In the genomic region with DNA sequence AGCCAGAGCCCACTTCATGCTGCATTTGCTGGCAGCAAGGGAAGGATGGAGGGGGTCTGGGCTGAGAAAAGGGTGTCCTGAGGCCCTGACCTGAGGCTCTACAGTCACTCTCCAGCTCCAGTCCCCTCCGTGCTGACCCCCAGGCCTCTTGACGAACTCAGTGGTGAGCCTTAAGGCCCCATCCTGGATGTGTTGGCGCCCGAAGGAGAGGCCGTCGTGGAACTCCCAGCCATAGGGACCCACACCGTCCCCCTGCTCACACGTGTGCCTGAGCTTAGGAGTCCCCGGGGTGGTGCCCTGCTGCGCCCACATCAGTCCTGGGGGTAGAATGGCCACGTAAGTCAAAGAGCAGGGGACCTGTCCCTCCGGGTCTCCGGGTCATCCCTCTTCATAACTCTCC, we compare ENCODE assay signal across 8 cellular contexts. TPM values are rescaled to one million over a fixed set of nuclear protein-coding genes. Genes with fewer than 3 reads are reported as not detected.
DNase-seq lines count a peak whose midpoint lies in the region; ATAC-seq and TF ChIP-seq lines count a peak whose summit lies in the region.

No MANE protein-coding gene starts in this region.

- DNase-seq in cardiac muscle cell (ENCODE audit: low read depth in 1 of 2, low spot score in 1 of 2) (no peak), Right ventricle myocardium inferior (ENCODE audit: missing footprints) (no peak), astrocyte of the cerebellum (ENCODE audit: low read depth) (no peak), cerebellar cortex (ENCODE audit: low spot score) (no peak), cortex of kidney (lab: John Stamatoyannopoulos, UW) (no peak)

- H3K9ac ChIP-seq in liver (ENCODE audit: low read depth in 1 of 2, low read length in 2 of 2): peak overlapping the region; percentile 17 to 42

- H3K36me3 ChIP-seq in cardiac muscle cell: peaks cover 9% of the 10 kb centered on the region
- peaks cover 3 to 19% (median 9%) of the 10 kb centered on the region in 4 donors for H3K36me3 ChIP-seq in liver (ENCODE audit: control insufficient read depth in 4 of 4, insufficient read depth in 3 of 4, low read depth in 1 of 4, low read length in 3 of 4)
- H3K36me3 ChIP-seq in urinary bladder (ENCODE audit: insufficient read depth): no peaks in the 10 kb centered on the region

- H3K4me3 ChIP-seq in cardiac muscle cell: peak overlapping the region; percentile 49
- H3K4me3 ChIP-seq in astrocyte of the cerebellum (ENCODE audit: low read depth, low read length): peak overlapping the region; percentile 72
- H3K4me3 ChIP-seq in liver (ENCODE audit: low read depth in 1 of 3, low read length in 3 of 3): peak overlapping the region; percentile 85 to 94 (median 91)
- H3K4me3 ChIP-seq in urinary bladder (ENCODE audit: low read depth, low read length): peak overlapping the region; percentile 68

- H3K4me1 ChIP-seq in cardiac muscle cell (ENCODE audit: low read depth) (no peaks in the 10 kb centered on the region), liver (ENCODE audit: control insufficient read depth in 4 of 4, insufficient read depth in 4 of 4, low read length in 3 of 4) (peaks cover 3 to 16% (median 13%) of the 10 kb centered on the region in 4 donors), urinary bladder (ENCODE audit: insufficient read depth) (no peaks in the 10 kb centered on the region)

- H3K9me3 ChIP-seq in cardiac muscle cell (ENCODE audit: low read depth) (no peaks in the 10 kb centered on the region), liver (ENCODE audit: control insufficient read depth in 4 of 4, low read length in 3 of 4) (no peaks in the 10 kb centered on the region)

- no peak for TF ChIP-seq RAD21 in liver (IDR thresholded peaks at IDR 0.05)

- WGBS in liver: 6% methylated on average over 13 of the region's 13 CpGs
- WGBS in urinary bladder: 6% methylated on average over 13 of the region's 13 CpGs

- intact Hi-C loops in Right ventricle myocardium inferior (cut with DNase I): no loop called here

- TF ChIP-seq CTCF in cardiac muscle cell (IDR thresholded peaks at IDR 0.05; ENCODE audit: low read depth, low read length): no peak
- TF ChIP-seq CTCF in astrocyte of the cerebellum (IDR thresholded peaks at IDR 0.05; ENCODE audit: low read depth, low read length, missing control alignments): no peak
- no peak for TF ChIP-seq CTCF in liver (IDR thresholded peaks at IDR 0.05; ENCODE audit: low read depth, low read length, missing input control)

- ATAC-seq in Right ventricle myocardium inferior (no peak), HG03135 (IDR thresholded peaks at IDR 0.05; ENCODE audit: unreplicated experiment) (no peak)

- in situ Hi-C loops in astrocyte of the cerebellum (cut with HindIII; ENCODE audit: low sequenced_read_pairs): no loop called here

- H3K27me3 ChIP-seq in cardiac muscle cell: no peaks in the 10 kb centered on the region
- H3K27me3 ChIP-seq in liver (ENCODE audit: control insufficient read depth in 4 of 4, insufficient read depth in 4 of 4, low read length in 3 of 4): no peaks in the 10 kb centered on the region

- peak overlapping the region; percentile 41 for H3K27ac ChIP-seq in cardiac muscle cell
- peak overlapping the region; percentile 15 to 82 for H3K27ac ChIP-seq in liver (ENCODE audit: low read depth in 1 of 2, low read length in 2 of 2)
- H3K27ac ChIP-seq in urinary bladder (ENCODE audit: low read depth): no peak overlapping the region

TF ChIP-seq in liver, 16 proteins besides CTCF, POLR2A, EP300 and RAD21:
- TF ChIP-seq EGR1 (IDR thresholded peaks at IDR 0.05; ENCODE audit: low read depth in 2 of 2): no peak
- no peak for TF ChIP-seq FOXA2 (IDR thresholded peaks at IDR 0.05)
- no peak for TF ChIP-seq TAF1 (conservative IDR thresholded peaks at IDR 0.05)
- TF ChIP-seq NR2F2 (IDR thresholded peaks at IDR 0.05): no peak
- TF ChIP-seq HNF4A (conservative IDR thresholded peaks at IDR 0.05): no peak
- TF ChIP-seq, protein P1, sequence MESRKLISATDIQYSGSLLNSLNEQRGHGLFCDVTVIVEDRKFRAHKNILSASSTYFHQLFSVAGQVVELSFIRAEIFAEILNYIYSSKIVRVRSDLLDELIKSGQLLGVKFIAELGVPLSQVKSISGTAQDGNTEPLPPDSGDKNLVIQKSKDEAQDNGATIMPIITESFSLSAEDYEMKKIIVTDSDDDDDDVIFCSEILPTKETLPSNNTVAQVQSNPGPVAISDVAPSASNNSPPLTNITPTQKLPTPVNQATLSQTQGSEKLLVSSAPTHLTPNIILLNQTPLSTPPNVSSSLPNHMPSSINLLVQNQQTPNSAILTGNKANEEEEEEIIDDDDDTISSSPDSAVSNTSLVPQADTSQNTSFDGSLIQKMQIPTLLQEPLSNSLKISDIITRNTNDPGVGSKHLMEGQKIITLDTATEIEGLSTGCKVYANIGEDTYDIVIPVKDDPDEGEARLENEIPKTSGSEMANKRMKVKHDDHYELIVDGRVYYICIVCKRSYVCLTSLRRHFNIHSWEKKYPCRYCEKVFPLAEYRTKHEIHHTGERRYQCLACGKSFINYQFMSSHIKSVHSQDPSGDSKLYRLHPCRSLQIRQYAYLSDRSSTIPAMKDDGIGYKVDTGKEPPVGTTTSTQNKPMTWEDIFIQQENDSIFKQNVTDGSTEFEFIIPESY (IDR thresholded peaks at IDR 0.05): no peak
- no peak for TF ChIP-seq YY1 (IDR thresholded peaks at IDR 0.05)
- TF ChIP-seq, protein P2, sequence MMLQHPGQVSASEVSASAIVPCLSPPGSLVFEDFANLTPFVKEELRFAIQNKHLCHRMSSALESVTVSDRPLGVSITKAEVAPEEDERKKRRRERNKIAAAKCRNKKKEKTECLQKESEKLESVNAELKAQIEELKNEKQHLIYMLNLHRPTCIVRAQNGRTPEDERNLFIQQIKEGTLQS (IDR thresholded peaks at IDR 0.05): no peak
- TF ChIP-seq RXRA (IDR thresholded peaks at IDR 0.05): no peak
- no peak for TF ChIP-seq GABPA (IDR thresholded peaks at IDR 0.05 in 1 of 2, conservative IDR thresholded peaks at IDR 0.05 in 1 of 2)
- no peak for TF ChIP-seq JUND (IDR thresholded peaks at IDR 0.05)
- no peak for TF ChIP-seq HNF4G (IDR thresholded peaks at IDR 0.05)
- TF ChIP-seq, protein P3, sequence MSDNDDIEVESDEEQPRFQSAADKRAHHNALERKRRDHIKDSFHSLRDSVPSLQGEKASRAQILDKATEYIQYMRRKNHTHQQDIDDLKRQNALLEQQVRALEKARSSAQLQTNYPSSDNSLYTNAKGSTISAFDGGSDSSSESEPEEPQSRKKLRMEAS (IDR thresholded peaks at IDR 0.05): no peak
- TF ChIP-seq FOXA1 (IDR thresholded peaks at IDR 0.05): no peak
- TF ChIP-seq SP1 (IDR thresholded peaks at IDR 0.05): no peak
TF ChIP-seq in liver: peak in this region for 0.

RNA-seq across cellular contexts. Expression of a gene that starts 0.8 kb away (rescaled TPM):
- 58.5 and 67.3 TPM in 2 replicates for total RNA-seq in cardiac muscle cell
- polyA plus RNA-seq in cardiac muscle cell: 31.9 and 50.1 TPM in 2 replicates
- 20.7 TPM for total RNA-seq in Right ventricle myocardium inferior
- 10 to 100 TPM; 23.4 to 50.0 TPM for total RNA-seq in liver
- 10 to 100 TPM; 21.2 to 38.6 TPM for polyA plus RNA-seq in liver
- 28.4 TPM for total RNA-seq in urinary bladder
- 27.2 TPM for polyA plus RNA-seq in urinary bladder

RNA-seq across cellular contexts. Expression of a gene that starts 6.2 kb away (rescaled TPM):
- 168 and 174 TPM in 2 replicates for total RNA-seq in cardiac muscle cell
- 156 and 170 TPM in 2 replicates for polyA plus RNA-seq in cardiac muscle cell
- total RNA-seq in Right ventricle myocardium inferior: 44.3 TPM
- total RNA-seq in liver: 10 to 100 TPM; 23.5 to 26.2 TPM
- 10 to 100 TPM; 19.2 to 45.0 TPM for polyA plus RNA-seq in liver
- 23.1 TPM for total RNA-seq in urinary bladder
- 99.3 TPM for polyA plus RNA-seq in urinary bladder

RNA-seq across cellular contexts. Expression of a gene that starts 8.1 kb away (rescaled TPM):
- total RNA-seq in cardiac muscle cell (50.8 and 50.9 TPM in 2 replicates), Right ventricle myocardium inferior (167 TPM), liver (10 to 100 TPM; 12.6 to 21.0 TPM), urinary bladder (14.0 TPM)
- polyA plus RNA-seq in cardiac muscle cell (132 and 140 TPM in 2 replicates), liver (10 to 100 TPM; 51.1 to 72.5 TPM), urinary bladder (75.2 TPM)

RNA-seq across cellular contexts. Expression of a gene that starts 9.5 kb away (rescaled TPM):
- total RNA-seq in cardiac muscle cell (23.0 and 40.9 TPM in 2 replicates), Right ventricle myocardium inferior (15.7 TPM), liver (10 to 100 TPM in 1 of 2 donors, 1 to 10 TPM in 1; 7.0 to 14.8 TPM), urinary bladder (13.5 TPM)
- polyA plus RNA-seq in cardiac muscle cell (15.4 and 23.8 TPM in 2 replicates), liver (10 to 100 TPM in 1 of 2 donors, 1 to 10 TPM in 1; 2.7 to 14.0 TPM), urinary bladder (35.2 TPM)

RNA-seq across cellular contexts. Expression of a gene that starts 18.4 kb away (rescaled TPM):
- total RNA-seq in cardiac muscle cell (18.1 and 33.5 TPM in 2 replicates), Right ventricle myocardium inferior (8.3 TPM), liver (10 to 100 TPM; 13.4 to 28.3 TPM), urinary bladder (28.2 TPM)
- polyA plus RNA-seq in cardiac muscle cell (16.8 and 23.4 TPM in 2 replicates), liver (1 to 10 TPM; 5.1 to 8.3 TPM), urinary bladder (7.0 TPM)
